ENCODE assay signal across 19 cellular contexts in the genomic region with DNA sequence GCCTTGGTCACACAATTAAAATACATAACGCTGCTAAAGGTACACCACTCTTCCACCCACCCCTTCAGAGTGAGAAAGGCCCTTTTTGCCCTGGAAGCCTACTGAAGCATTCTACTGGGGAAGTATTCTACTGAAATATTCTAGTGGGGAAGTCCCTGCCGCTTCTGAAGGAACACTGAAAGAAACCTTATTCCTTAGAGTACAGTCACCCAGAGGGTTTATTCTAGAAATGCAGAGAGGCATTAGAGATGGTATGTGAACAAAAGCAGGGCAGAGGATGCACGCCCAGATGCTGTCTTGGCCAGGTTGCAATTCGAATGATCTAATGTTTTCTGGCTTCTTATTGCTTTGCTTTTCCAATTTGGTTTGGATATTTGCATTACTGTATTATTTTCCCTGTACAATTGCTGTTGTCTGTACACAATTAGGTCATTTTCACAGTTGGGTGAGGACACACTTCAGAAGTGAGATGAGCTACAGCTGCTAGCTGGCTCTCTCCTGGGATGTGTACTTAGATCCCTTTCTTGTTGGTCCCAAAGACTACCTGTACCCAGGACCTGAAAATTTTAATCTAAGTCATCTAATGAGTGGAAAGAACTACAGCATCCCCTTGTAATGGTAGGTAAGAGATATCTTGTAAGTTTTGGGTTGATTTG. TPM values are rescaled to one million over a fixed set of nuclear protein-coding genes. Genes with fewer than 3 reads are reported as not detected.
A peak's percentile ranks its signal among the peaks of the same experiment; 100 is the strongest.
DNase-seq lines count a peak whose midpoint lies in the region; ATAC-seq, FAIRE-seq and TF ChIP-seq lines count a peak whose summit lies in the region.
"Had no signal": no experiment of that assay in that cellular context is flagged by ENCODE, and none has a peak within 500 bp of the region (broad histone marks: within the 10 kb centered on the region; RNA-seq: fewer than 3 reads in every experiment).

No MANE protein-coding gene starts in this region.

- ATAC-seq in GM18868 (IDR thresholded peaks at IDR 0.05; ENCODE audit: unreplicated experiment), result peak; percentile 85
- ATAC-seq in HG02623 (IDR thresholded peaks at IDR 0.05; ENCODE audit: unreplicated experiment), result no peak
- ATAC-seq in T-helper 17 cell, result no peak
- ATAC-seq: A549, SK-N-SH treated with all-trans-retinoic acid at 6 μM for 48 hours had no signal

- H3K9ac ChIP-seq in neural progenitor cell, result no peak overlapping the region

- H3K4me3 Mint-ChIP-seq in T-helper 17 cell (no peak overlapping the region), neural progenitor cell (no peak overlapping the region)

- H3K4me1 Mint-ChIP-seq in T-helper 17 cell, result no peaks in the 10 kb centered on the region
- peaks cover 4% of the 10 kb centered on the region for H3K4me1 Mint-ChIP-seq in neural progenitor cell

- H3K4me3 ChIP-seq in AG04449 (ENCODE audit: low read depth, low read length), result no peak overlapping the region
- no peak overlapping the region for H3K4me3 ChIP-seq in neural progenitor cell
- H3K4me3 ChIP-seq: A549, lung had no signal

- no peaks in the 10 kb centered on the region for H3K79me2 ChIP-seq in neural progenitor cell (ENCODE audit: low read depth)

- H3K27ac ChIP-seq in neural progenitor cell, result no peak overlapping the region

- CTCF ChIA-PET in AG04449 (lab: Yijun Ruan, JAX), result no interaction called here

- H3K9me3 ChIP-seq in T-helper 17 cell (ENCODE audit: control insufficient read depth, low read length, poor library complexity, severe bottlenecking), result peaks cover 2% of the 10 kb centered on the region
- peaks cover 14% of the 10 kb centered on the region for H3K9me3 ChIP-seq in neural progenitor cell (ENCODE audit: low read depth)

- H3K36me3 ChIP-seq in neural progenitor cell, result peaks cover 7% of the 10 kb centered on the region

- H3K4me1 ChIP-seq in neural progenitor cell, result no peaks in the 10 kb centered on the region

- no peaks in the 10 kb centered on the region for H4K20me1 ChIP-seq in neural progenitor cell (ENCODE audit: low read depth)

- TF ChIP-seq CTCF in AG04449 (IDR thresholded peaks at IDR 0.05; ENCODE audit: insufficient read depth, low read length, missing control alignments) (no peak), neural progenitor cell (IDR thresholded peaks at IDR 0.05) (no peak)

- no peaks in the 10 kb centered on the region for H3F3A ChIP-seq in neural progenitor cell (ENCODE audit: low read depth)

- H2AFZ ChIP-seq in neural progenitor cell (replicated peaks), result no peak overlapping the region

- DNase-seq in AG04449 (ENCODE audit: low read depth, low spot score) (peak; percentile 75), RCC 7860 (ENCODE audit: low spot score) (peak; percentile 18), fibroblast of the conjunctiva (ENCODE audit: low read depth) (peak; percentile 49), T-helper 17 cell (no peak), neural progenitor cell (ENCODE audit: low spot score) (no peak), SW 1271 (lab: John Stamatoyannopoulos, UW) (no peak)
- DNase-seq: activated CD4-positive, CD25-positive, alpha-beta regulatory T cell; activated T-cell treated with anti-CD3 and anti-CD28 coated beads for 4 hours; amygdala; DMS 273 treated with DMSO at 0.1 percent for 48 hours; effector CD8-positive, alpha-beta T cell; KG1; NCI-H187 had no signal

- H3K27me3 Mint-ChIP-seq in T-helper 17 cell (no peaks in the 10 kb centered on the region), neural progenitor cell (ENCODE audit: insufficient read depth, low read depth) (no peaks in the 10 kb centered on the region)

- H3K36me3 Mint-ChIP-seq in T-helper 17 cell (ENCODE audit: low read depth) (peaks cover 7% of the 10 kb centered on the region), neural progenitor cell (peaks cover 20% of the 10 kb centered on the region)

- H3K27me3 ChIP-seq in neural progenitor cell, result no peaks in the 10 kb centered on the region

- H3K4me2 ChIP-seq in neural progenitor cell, result no peak overlapping the region
- H3K4me2 ChIP-seq: A549 had no signal

- no peak overlapping the region for H3K27ac Mint-ChIP-seq in T-helper 17 cell
- no peak overlapping the region for H3K27ac Mint-ChIP-seq in neural progenitor cell

- no peak for FAIRE-seq in RCC 7860 (lab: Jason Lieb, UNC)
- FAIRE-seq: A549, GM12892 had no signal

- POLR2A ChIA-PET in AG04449 (lab: Yijun Ruan, JAX), result no interaction called here

- H3K9me3 Mint-ChIP-seq in neural progenitor cell, result peaks cover 21% of the 10 kb centered on the region

RNA-seq across cellular contexts. Expression of gene CCN1, which starts 37.1 kb away (rescaled TPM):
- total RNA-seq in T-helper 17 cell, result not detected
- 23.9 and 26.7 TPM in 2 replicates for total RNA-seq in neural progenitor cell (ENCODE audit: low replicate concordance)

Comparison
In these comparisons a context has a peak if more than half of its experiments do, and no peak if none do; other contexts are left out.
1. DNase-seq: peak in AG04449 (single experiment), RCC 7860 (single experiment) and fibroblast of the conjunctiva (single experiment); none in T-helper 17 cell (0 of 3), neural progenitor cell (single experiment) and SW 1271 (0 of 2).
2. RNA of gene CCN1, which starts 37.1 kb away (total RNA-seq): 23.9 to 26.7 TPM in neural progenitor cell; not detected in T-helper 17 cell; every median in the first group is over 10 times any median in the second.